14 cellular contexts compared by ENCODE assay signal in genomic region chr4:188869581-188869980, GRCh38.
DNase-seq lines count a peak whose midpoint lies in the region; ATAC-seq and TF ChIP-seq lines count a peak whose summit lies in the region.
"Had no signal": no experiment of that assay in that cellular context is flagged by ENCODE, and none has a peak within 500 bp of the region (broad histone marks: within the 10 kb centered on the region; RNA-seq: fewer than 3 reads in every experiment).

No MANE protein-coding gene starts in this region.

- TF ChIP-seq CTCF in astrocyte of the spinal cord (IDR thresholded peaks at IDR 0.05; ENCODE audit: low read depth, low read length): no peak
- TF ChIP-seq CTCF in nephron (IDR thresholded peaks at IDR 0.05; ENCODE audit: unreplicated experiment in 3 of 3): no peak
- no peak for TF ChIP-seq CTCF in GM13977 (IDR thresholded peaks at IDR 0.05; ENCODE audit: extremely low read depth, insufficient read depth, missing control alignments)

- H3K4me1 Mint-ChIP-seq in nephron: peaks cover 10% of the 10 kb centered on the region
- no peaks in the 10 kb centered on the region for H3K4me1 Mint-ChIP-seq in naive thymus-derived CD8-positive, alpha-beta T cell

- DNase-seq in astrocyte of the spinal cord (ENCODE audit: low read depth, low spot score) (peak; percentile 22), fibroblast of gingiva (ENCODE audit: low read depth) (peak; percentile 9), GM13977 (ENCODE audit: low spot score) (no peak), GM03348 (ENCODE audit: low spot score) (no peak)
- DNase-seq in naive thymus-derived CD8-positive, alpha-beta T cell: no peak
- DNase-seq in activated CD4-positive, alpha-beta T cell treated with anti-CD3 and anti-CD28 coated beads for 48 hours: no peak
- DNase-seq: CD8-positive, alpha-beta T cell; DMS53; NCI-H1105; NCI-H510A treated with DMSO at 0.1 percent for 48 hours; NCI-H774 had no signal

- no peak overlapping the region for H3K4me3 ChIP-seq in astrocyte of the spinal cord (ENCODE audit: low read depth, low read length)
- H3K4me3 ChIP-seq: BLaER1 treated with 17β-estradiol and CSF1 and Interleukin-3, amounts not matched to agents 10 nM and 100 nM had no signal

- ATAC-seq in naive thymus-derived CD8-positive, alpha-beta T cell: no peak
- ATAC-seq: CD8-positive, alpha-beta T cell; Right ventricle myocardium inferior had no signal

- no peak overlapping the region for H3K4me3 Mint-ChIP-seq in nephron
- H3K4me3 Mint-ChIP-seq in naive thymus-derived CD8-positive, alpha-beta T cell: no peak overlapping the region
- H3K4me3 Mint-ChIP-seq: CD8-positive, alpha-beta T cell had no signal

- peaks cover 3% of the 10 kb centered on the region for H3K9me3 Mint-ChIP-seq in nephron
- H3K9me3 Mint-ChIP-seq in naive thymus-derived CD8-positive, alpha-beta T cell: peaks cover 0 to 36% (median 17%) of the 10 kb centered on the region in 9 donors

- peaks cover 4% of the 10 kb centered on the region for H3K27me3 Mint-ChIP-seq in nephron (ENCODE audit: low read depth)
- H3K27me3 Mint-ChIP-seq in naive thymus-derived CD8-positive, alpha-beta T cell: no peaks in the 10 kb centered on the region

- no peaks in the 10 kb centered on the region for H3K36me3 Mint-ChIP-seq in nephron (ENCODE audit: low read depth)
- H3K36me3 Mint-ChIP-seq in naive thymus-derived CD8-positive, alpha-beta T cell: peaks cover 0 to 6% (median 0%) of the 10 kb centered on the region in 3 donors
- H3K36me3 Mint-ChIP-seq: CD8-positive, alpha-beta T cell had no signal

- H3K27ac Mint-ChIP-seq in nephron: peak overlapping the region in 2 of 3 experiments; percentile 23 to 54
- H3K27ac Mint-ChIP-seq in naive thymus-derived CD8-positive, alpha-beta T cell: no peak overlapping the region
- H3K27ac Mint-ChIP-seq: CD8-positive, alpha-beta T cell had no signal

- in situ Hi-C loops in astrocyte of the spinal cord (cut with HindIII; ENCODE audit: low sequenced_read_pairs): no loop called here
- in situ Hi-C loops in GM13977 (cut with MboI; ENCODE audit: low pct_unique_long_range_greater_than_20kb, low sequenced_read_pairs, unreplicated experiment): no loop called here

- POLR2A ChIA-PET in naive thymus-derived CD8-positive, alpha-beta T cell (lab: Charles Lee): no interaction called here

Comparison
In these comparisons a context has a peak if more than half of its experiments do, and no peak if none do; other contexts are left out.
1. DNase-seq: peak in astrocyte of the spinal cord (single experiment) and fibroblast of gingiva (single experiment); none in GM13977 (single experiment), GM03348 (single experiment), naive thymus-derived CD8-positive, alpha-beta T cell (0 of 10) and activated CD4-positive, alpha-beta T cell treated with anti-CD3 and anti-CD28 coated beads for 48 hours (single experiment).
2. H3K27ac Mint-ChIP-seq: peak in nephron (2 of 3); none in naive thymus-derived CD8-positive, alpha-beta T cell (0 of 10).